In the genomic region with DNA sequence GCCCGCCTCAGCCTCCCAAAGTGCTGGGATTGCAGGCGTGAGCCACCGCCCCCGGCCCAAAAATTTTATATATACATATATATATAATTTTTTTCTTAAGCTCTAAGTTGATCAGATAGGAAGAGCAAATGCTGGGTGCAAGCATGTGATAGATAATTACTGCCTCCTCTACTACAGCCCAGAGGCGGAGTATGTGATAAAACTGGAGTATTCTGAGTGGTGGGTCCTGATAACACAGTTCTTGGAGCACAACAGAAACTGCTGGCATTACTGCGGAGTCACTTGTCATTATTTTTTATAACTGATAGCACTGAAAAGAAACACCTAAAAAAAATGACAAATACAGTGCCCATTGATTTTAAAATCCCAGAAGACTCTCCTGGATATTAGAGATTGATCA, we compare ENCODE assay signal across 1 cellular context.
TF ChIP-seq lines count a peak whose summit lies in the region.

No MANE protein-coding gene starts in this region.

TF ChIP-seq in K562, 482 proteins besides CTCF, POLR2A, EP300 and RAD21 (continued from another document and continues in another):
- TF ChIP-seq ZBTB40 (IDR thresholded peaks at IDR 0.05) (no peak), ZBTB40 (CRISPR knock-in tag; IDR thresholded peaks at IDR 0.05) (no peak), ESRRB (CRISPR knock-in tag; IDR thresholded peaks at IDR 0.05; ENCODE audit: borderline replicate concordance) (no peak), RBM34 (IDR thresholded peaks at IDR 0.05; ENCODE audit: borderline replicate concordance, insufficient read depth, low read length) (no peak), RNF2 (IDR thresholded peaks at IDR 0.05) (0 out of 2 replicates have a peak, but pooled peaks have one; percentile 25), JUN (IDR thresholded peaks at IDR 0.05; ENCODE audit: borderline replicate concordance, low read depth, low read length) (peak; percentile 23; the same call in 1 of the 2 replicates), JUN (CRISPR knock-in tag; IDR thresholded peaks at IDR 0.05; ENCODE audit: borderline replicate concordance) (no peak), JUNB (CRISPR knock-in tag; conservative IDR thresholded peaks at IDR 0.05) (no peak), FOXJ2 (tag; IDR thresholded peaks at IDR 0.05) (peak; percentile 71), HMGXB4 (CRISPR knock-in tag; IDR thresholded peaks at IDR 0.05) (no peak), ZNF143 (CRISPR knock-in tag; IDR thresholded peaks at IDR 0.05) (no peak), POLR2B (IDR thresholded peaks at IDR 0.05; ENCODE audit: low read depth, partially characterized antibody) (no peak), FOXO4 (CRISPR knock-in tag; IDR thresholded peaks at IDR 0.05) (no peak), SMARCA4 (IDR thresholded peaks at IDR 0.05) (peak; percentile 99), E2F8 (IDR thresholded peaks at IDR 0.05; ENCODE audit: low read depth, partially characterized antibody) (no peak), ZNF224 (CRISPR knock-in tag; IDR thresholded peaks at IDR 0.05) (no peak), ARID2 (IDR thresholded peaks at IDR 0.05) (no peak), PREB (CRISPR knock-in tag; IDR thresholded peaks at IDR 0.05) (no peak), ELF2 (CRISPR knock-in tag; IDR thresholded peaks at IDR 0.05) (no peak), XRCC3 (IDR thresholded peaks at IDR 0.05) (no peak), ARHGAP35 (IDR thresholded peaks at IDR 0.05; ENCODE audit: partially characterized antibody) (no peak), LARP7 (IDR thresholded peaks at IDR 0.05) (no peak), TOE1 (IDR thresholded peaks at IDR 0.05; ENCODE audit: borderline replicate concordance) (peak; percentile 68), TOE1 (CRISPR knock-in tag; IDR thresholded peaks at IDR 0.05; ENCODE audit: borderline replicate concordance, low read depth) (no peak), SP2 (IDR thresholded peaks at IDR 0.05; ENCODE audit: extremely low read depth, low read depth, low read length, poor library complexity, severe bottlenecking) (no peak), TGIF2 (CRISPR knock-in tag; IDR thresholded peaks at IDR 0.05) (no peak), MTA1 (IDR thresholded peaks at IDR 0.05; ENCODE audit: borderline replicate concordance) (no peak), SMAD1 (IDR thresholded peaks at IDR 0.05; ENCODE audit: low read depth, low read length, partially characterized antibody) (peak; percentile 69), GATAD2A (IDR thresholded peaks at IDR 0.05) (no peak; the same call in 1 of the 2 replicates)
- TF ChIP-seq, protein P1, sequence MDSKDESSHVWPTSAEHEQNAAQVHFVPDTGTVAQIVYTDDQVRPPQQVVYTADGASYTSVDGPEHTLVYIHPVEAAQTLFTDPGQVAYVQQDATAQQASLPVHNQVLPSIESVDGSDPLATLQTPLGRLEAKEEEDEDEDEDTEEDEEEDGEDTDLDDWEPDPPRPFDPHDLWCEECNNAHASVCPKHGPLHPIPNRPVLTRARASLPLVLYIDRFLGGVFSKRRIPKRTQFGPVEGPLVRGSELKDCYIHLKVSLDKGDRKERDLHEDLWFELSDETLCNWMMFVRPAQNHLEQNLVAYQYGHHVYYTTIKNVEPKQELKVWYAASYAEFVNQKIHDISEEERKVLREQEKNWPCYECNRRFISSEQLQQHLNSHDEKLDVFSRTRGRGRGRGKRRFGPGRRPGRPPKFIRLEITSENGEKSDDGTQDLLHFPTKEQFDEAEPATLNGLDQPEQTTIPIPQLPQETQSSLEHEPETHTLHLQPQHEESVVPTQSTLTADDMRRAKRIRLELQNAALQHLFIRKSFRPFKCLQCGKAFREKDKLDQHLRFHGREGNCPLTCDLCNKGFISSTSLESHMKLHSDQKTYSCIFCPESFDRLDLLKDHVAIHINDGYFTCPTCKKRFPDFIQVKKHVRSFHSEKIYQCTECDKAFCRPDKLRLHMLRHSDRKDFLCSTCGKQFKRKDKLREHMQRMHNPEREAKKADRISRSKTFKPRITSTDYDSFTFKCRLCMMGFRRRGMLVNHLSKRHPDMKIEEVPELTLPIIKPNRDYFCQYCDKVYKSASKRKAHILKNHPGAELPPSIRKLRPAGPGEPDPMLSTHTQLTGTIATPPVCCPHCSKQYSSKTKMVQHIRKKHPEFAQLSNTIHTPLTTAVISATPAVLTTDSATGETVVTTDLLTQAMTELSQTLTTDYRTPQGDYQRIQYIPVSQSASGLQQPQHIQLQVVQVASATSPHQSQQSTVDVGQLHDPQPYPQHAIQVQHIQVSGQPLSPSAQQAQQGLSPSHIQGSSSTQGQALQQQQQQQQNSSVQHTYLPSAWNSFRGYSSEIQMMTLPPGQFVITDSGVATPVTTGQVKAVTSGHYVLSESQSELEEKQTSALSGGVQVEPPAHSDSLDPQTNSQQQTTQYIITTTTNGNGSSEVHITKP (IDR thresholded peaks at IDR 0.05; ENCODE audit: partially characterized antibody) = no peak
- TF ChIP-seq, protein P2, sequence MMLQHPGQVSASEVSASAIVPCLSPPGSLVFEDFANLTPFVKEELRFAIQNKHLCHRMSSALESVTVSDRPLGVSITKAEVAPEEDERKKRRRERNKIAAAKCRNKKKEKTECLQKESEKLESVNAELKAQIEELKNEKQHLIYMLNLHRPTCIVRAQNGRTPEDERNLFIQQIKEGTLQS (IDR thresholded peaks at IDR 0.05) = no peak
- TF ChIP-seq, protein P2 (CRISPR knock-in tag; conservative IDR thresholded peaks at IDR 0.05) = no peak
